Comparison of ENCODE assay signal across 28 cellular contexts in the genomic region with DNA sequence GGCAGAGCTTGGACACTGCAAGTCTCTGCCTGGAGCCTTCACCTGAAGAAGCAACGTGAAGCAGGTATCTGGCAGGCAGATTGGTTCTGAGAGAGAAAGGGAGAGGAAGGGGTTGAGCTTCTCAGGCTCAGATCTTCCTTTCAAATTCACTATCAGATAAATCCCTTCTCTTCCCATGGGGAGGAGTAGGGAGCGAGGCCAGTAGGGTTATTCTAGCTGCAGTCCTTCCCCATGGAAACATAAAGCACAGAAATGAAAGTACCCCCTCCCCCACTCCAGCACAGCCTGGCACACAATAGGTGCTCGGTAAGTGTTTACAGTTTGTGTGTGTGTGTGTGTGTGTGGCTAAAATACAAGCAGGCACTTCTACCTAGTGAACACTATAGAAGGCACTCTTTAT. TPM values are rescaled to one million over a fixed set of nuclear protein-coding genes. Genes with fewer than 3 reads are reported as not detected.
DNase-seq lines count a peak whose midpoint lies in the region; ATAC-seq, FAIRE-seq and TF ChIP-seq lines count a peak whose summit lies in the region.
"Had no signal": no experiment of that assay in that cellular context is flagged by ENCODE, and none has a peak within 500 bp of the region (broad histone marks: within the 10 kb centered on the region; RNA-seq: fewer than 3 reads in every experiment).

No MANE protein-coding gene starts in this region.

- no peak overlapping the region for H3K23ac ChIP-seq in H1 (ENCODE audit: insufficient read length)

- no peaks in the 10 kb centered on the region for H3K36me3 Mint-ChIP-seq in activated CD4-positive, alpha-beta memory T cell treated with anti-CD3 and anti-CD28 coated beads for 36 hours
- H3K36me3 Mint-ChIP-seq: CD8-positive, alpha-beta memory T cell; memory B cell had no signal

- H3K79me1 ChIP-seq in H1 (ENCODE audit: low read depth, low read length) = no peaks in the 10 kb centered on the region

- 0 out of 2 replicates have a peak overlapping the region, but pooled peaks have one; percentile 12 for H2AFZ ChIP-seq in H1 (ENCODE audit: low read length)

- H3K4me1 ChIP-seq in H1 (replicated peaks in 1 of 4; ENCODE audit: control insufficient read depth in 3 of 4, insufficient read depth in 4 of 4, low read length in 3 of 4) (peaks cover 0 to 2% (median 0%) of the 10 kb centered on the region in 4 experiments; a peak in 4 of 7 replicates), breast epithelium (no peaks in the 10 kb centered on the region)

- FAIRE-seq in H1 (lab: Jason Lieb, UNC) = no peak
- FAIRE-seq: endometrium had no signal

- H3K79me2 ChIP-seq in H1 (ENCODE audit: control insufficient read depth in 1 of 2, insufficient read depth in 2 of 2, low read length in 2 of 2) = no peaks in the 10 kb centered on the region

- H3K56ac ChIP-seq in H1 (replicated peaks; ENCODE audit: insufficient read length, low read depth, low read length) = no peak overlapping the region

- H4K5ac ChIP-seq in H1 (ENCODE audit: insufficient read length, low read depth, low read length) = no peak overlapping the region

- no peak overlapping the region for H2BK12ac ChIP-seq in H1 (ENCODE audit: low read depth, low read length)

- DNase-seq in DMS153 (lab: John Stamatoyannopoulos, UW) (peak; percentile 83), NCI-H1417 treated with DMSO at 0.1 percent for 48 hours (lab: John Stamatoyannopoulos, UW) (peak; percentile 29), NCI-H345 (lab: John Stamatoyannopoulos, UW) (peak; percentile 81), H1 (ENCODE audit: low read depth in 1 of 2, low spot score in 2 of 2) (no peak), GDM1 (lab: John Stamatoyannopoulos, UW) (no peak), breast epithelium (ENCODE audit: low spot score in 2 of 2) (no peak)
- DNase-seq in activated CD4-positive, alpha-beta memory T cell treated with anti-CD3 and anti-CD28 coated beads for 36 hours = no peak
- DNase-seq: activated CD4-positive, alpha-beta T cell treated with anti-CD3 and anti-CD28 coated beads for 4 hours; activated CD8-positive, alpha-beta memory T cell treated with anti-CD3 and anti-CD28 coated beads for 24 hours; activated gamma-delta T cell; activated T-cell treated with anti-CD3 and anti-CD28 coated beads, Interleukin-2, amount 50 U/mL, for 24 hours; CD8-positive, alpha-beta memory T cell; dermis blood vessel endothelial cell; DMS79 treated with DMSO at 0.1 percent for 48 hours; hippocampal formation; left cardiac atrium; NCI-H187 treated with DMSO at 0.1 percent for 48 hours; NCI-H526; right cardiac atrium; RPMI8226; T-helper 17 cell; transverse colon had no signal

- H2BK5ac ChIP-seq in H1 (ENCODE audit: low read depth, low read length) = no peak overlapping the region

- no peaks in the 10 kb centered on the region for H4K20me1 ChIP-seq in H1 (replicated peaks in 1 of 2; ENCODE audit: control insufficient read depth in 1 of 2, insufficient read depth in 2 of 2, low read length in 2 of 2)

- POLR2A ChIA-PET in H1 (lab: Charles Lee; ENCODE audit: partially characterized antibody) = no interaction called here
- POLR2A ChIA-PET in activated CD4-positive, alpha-beta memory T cell treated with anti-CD3 and anti-CD28 coated beads for 36 hours (lab: Charles Lee) = no interaction called here

- H3K4me3 ChIP-seq in H1 (ENCODE audit: extremely low read depth in 1 of 4, insufficient read depth in 2 of 4, low read depth in 3 of 4, low read length in 4 of 4) (no peak overlapping the region), breast epithelium (no peak overlapping the region)
- H3K4me3 ChIP-seq: gastroesophageal sphincter, SJSA1, transverse colon had no signal

- no peak overlapping the region for H2BK20ac ChIP-seq in H1 (ENCODE audit: low read length)

- no peak for ATAC-seq in HG02870 (IDR thresholded peaks at IDR 0.05; ENCODE audit: unreplicated experiment)
- ATAC-seq: gastroesophageal sphincter, HCT116, left cardiac atrium, right cardiac atrium, T-helper 17 cell had no signal

- H3K27me3 ChIP-seq in H1 (replicated peaks in 1 of 4; ENCODE audit: control insufficient read depth in 3 of 4, extremely low read depth in 1 of 4, insufficient read depth in 3 of 4, low read length in 3 of 4) (no peaks in the 10 kb centered on the region), breast epithelium (no peaks in the 10 kb centered on the region)
- H3K27me3 ChIP-seq: gastroesophageal sphincter, SJSA1, transverse colon had no signal

- no peaks in the 10 kb centered on the region for H3K27me3 Mint-ChIP-seq in activated CD4-positive, alpha-beta memory T cell treated with anti-CD3 and anti-CD28 coated beads for 36 hours
- H3K27me3 Mint-ChIP-seq: activated T-cell treated with anti-CD3 and anti-CD28 coated beads, Interleukin-2, amount 50 U/mL, for 24 hours had no signal

- no peak overlapping the region for H3K18ac ChIP-seq in H1 (ENCODE audit: extremely low read depth, low read length)

- H4K8ac ChIP-seq in H1 (ENCODE audit: extremely low read depth, insufficient read depth, low read length) = no peak overlapping the region

- peaks cover 4% of the 10 kb centered on the region for H3K4me1 Mint-ChIP-seq in activated CD4-positive, alpha-beta memory T cell treated with anti-CD3 and anti-CD28 coated beads for 36 hours (ENCODE audit: low read depth)
- H3K4me1 Mint-ChIP-seq: memory B cell had no signal

- no peak overlapping the region for H4K91ac ChIP-seq in H1 (replicated peaks; ENCODE audit: insufficient read length, low read length)

- CTCF ChIA-PET in H1 (lab: Charles Lee; ENCODE audit: partially characterized antibody) = interaction anchor here (0.6 to 5.5 kb wide), 6 partner anchors 13 to 209 kb away, joined by 3 to 37 read pairs (median 4); no protein-coding TSS in a partner anchor
- CTCF ChIA-PET in activated CD4-positive, alpha-beta memory T cell treated with anti-CD3 and anti-CD28 coated beads for 36 hours (lab: Charles Lee) = interaction anchor here (2.1 kb wide), 1 partner anchor 230 kb away, joined by 6 read pairs; a partner anchor contains a TSS

- no peaks in the 10 kb centered on the region for H3K23me2 ChIP-seq in H1 (ENCODE audit: low read depth, low read length)

- no peak overlapping the region for H2BK120ac ChIP-seq in H1 (replicated peaks; ENCODE audit: low read depth, low read length)

- H3K9ac ChIP-seq in H1 (replicated peaks in 1 of 4; ENCODE audit: extremely low read depth in 1 of 4, low read depth in 3 of 4, low read length in 3 of 4) = no peak overlapping the region

- intact Hi-C loops in activated CD4-positive, alpha-beta memory T cell treated with anti-CD3 and anti-CD28 coated beads for 36 hours (cut with micrococcal nuclease) = no loop called here
- intact Hi-C loops in breast epithelium (cut with DNase I; ENCODE audit: low total_unique reads) = no loop called here

- H3K9me3 Mint-ChIP-seq in activated CD4-positive, alpha-beta memory T cell treated with anti-CD3 and anti-CD28 coated beads for 36 hours = no peaks in the 10 kb centered on the region
- H3K9me3 Mint-ChIP-seq: activated T-cell treated with anti-CD3 and anti-CD28 coated beads, Interleukin-2, amount 50 U/mL, for 24 hours; memory B cell had no signal

- no peak overlapping the region for H3K4me2 ChIP-seq in H1 (ENCODE audit: insufficient read depth in 1 of 2, low read depth in 2 of 2, low read length in 2 of 2)

- TF ChIP-seq CTCF in H1 (IDR thresholded peaks at IDR 0.05; ENCODE audit: control extremely low read depth in 1 of 3, insufficient read depth in 1 of 3, low read depth in 1 of 3, low read length in 3 of 3) (no peak), breast epithelium (IDR thresholded peaks at IDR 0.05) (no peak)

- no peak overlapping the region for H3K4ac ChIP-seq in H1 (replicated peaks; ENCODE audit: insufficient read length, low read depth, low read length)

- H3K27ac ChIP-seq in H1 (ENCODE audit: low read depth, low read length) = no peak overlapping the region
- H3K27ac ChIP-seq in breast epithelium = no peak overlapping the region
- H3K27ac ChIP-seq: gastroesophageal sphincter, SJSA1, transverse colon had no signal

- no peak for TF ChIP-seq EP300 in H1 (IDR thresholded peaks at IDR 0.05; ENCODE audit: borderline replicate concordance in 1 of 2, low read depth in 2 of 2, low read length in 2 of 2)

- no peak overlapping the region for H3K27ac Mint-ChIP-seq in activated CD4-positive, alpha-beta memory T cell treated with anti-CD3 and anti-CD28 coated beads for 36 hours
- H3K27ac Mint-ChIP-seq: activated T-cell treated with anti-CD3 and anti-CD28 coated beads, Interleukin-2, amount 50 U/mL, for 24 hours; CD8-positive, alpha-beta memory T cell; memory B cell; T-helper 17 cell had no signal

- H2AK5ac ChIP-seq in H1 (ENCODE audit: low read depth, low read length) = no peak overlapping the region

- TF ChIP-seq POLR2A in H1 (IDR thresholded peaks at IDR 0.05; ENCODE audit: control extremely low read depth in 1 of 2, low read depth in 2 of 2, low read length in 2 of 2) = no peak
- TF ChIP-seq POLR2A in breast epithelium (IDR thresholded peaks at IDR 0.05) = no peak

- no peak for TF ChIP-seq RAD21 in H1 (IDR thresholded peaks at IDR 0.05 in 1 of 2, conservative IDR thresholded peaks at IDR 0.05 in 1 of 2; ENCODE audit: low read depth in 2 of 2, low read length in 2 of 2)

- no peaks in the 10 kb centered on the region for H3K9me3 ChIP-seq in H1 (ENCODE audit: insufficient read depth in 2 of 2, low read depth in 1 of 2, low read length in 1 of 2)
- H3K9me3 ChIP-seq in breast epithelium = no peaks in the 10 kb centered on the region
- H3K9me3 ChIP-seq: gastroesophageal sphincter, SJSA1, transverse colon had no signal

- H3K36me3 ChIP-seq in H1 (ENCODE audit: control insufficient read depth in 2 of 4, insufficient read depth in 4 of 4, low read length in 3 of 4) (no peaks in the 10 kb centered on the region), breast epithelium (no peaks in the 10 kb centered on the region)
- H3K36me3 ChIP-seq: gastroesophageal sphincter, SJSA1, transverse colon had no signal

- no peak overlapping the region for H2BK15ac ChIP-seq in H1 (ENCODE audit: low read length)

- no peak overlapping the region for H3K14ac ChIP-seq in H1 (ENCODE audit: insufficient read length)

- no peak overlapping the region for H3K4me3 Mint-ChIP-seq in activated CD4-positive, alpha-beta memory T cell treated with anti-CD3 and anti-CD28 coated beads for 36 hours
- H3K4me3 Mint-ChIP-seq: activated T-cell treated with anti-CD3 and anti-CD28 coated beads, Interleukin-2, amount 50 U/mL, for 24 hours; CD8-positive, alpha-beta memory T cell; memory B cell; T-helper 17 cell had no signal

- WGBS in H1 (ENCODE audit: extremely low coverage in 1 of 2, insufficient coverage in 1 of 2, insufficient read length in 1 of 2, insufficient replicate concordance in 2 of 2, low coverage in 1 of 2, low lambda C conversion rate in 2 of 2, missing lambda C conversion rate in 1 of 2), 2 experiments = 52% methylated on average over 3 of the region's 3 CpGs; no CpG with 5 or more reads in 1 of the 2 experiments

RNA-seq across cellular contexts. Expression of a gene that starts 20.8 kb away (rescaled TPM):
- total RNA-seq in H1 (2021; fragmentation: NEBNext Ultra II Directional; extraction: Animal tissue kit (Norgen Biotek cat#: 25700)) = 38.0 and 41.0 TPM in 2 replicates
- 11.6 and 13.0 TPM in 2 replicates for polyA plus RNA-seq in H1 (2011; rRNA removed)
- 17.5 TPM for polyA plus RNA-seq in H1 (2011; cell fraction: cytosol; rRNA removed)
- polyA plus RNA-seq in H1 (2011; cell fraction: nucleus; rRNA removed) = 13.0 TPM
- polyA plus RNA-seq in H1 (2012, experiment 1 of 2) = 13.6 to 18.2 TPM (median 16.1 TPM) in 4 replicates
- 1.2 TPM for polyA plus RNA-seq in H1 (2012, experiment 2 of 2)
- 11.4 TPM for polyA plus RNA-seq in H1 (2013, experiment 1 of 2)
- polyA plus RNA-seq in H1 (2013, experiment 2 of 2) = 11.6 TPM
- polyA minus RNA-seq in H1 (2011; rRNA and poly(A)+ RNA removed) = 52.1 and 77.3 TPM in 2 replicates
- 21.4 TPM for polyA minus RNA-seq in H1 (2011; cell fraction: cytosol; rRNA and poly(A)+ RNA removed)
- 144 TPM for polyA minus RNA-seq in H1 (2011; cell fraction: nucleus; rRNA and poly(A)+ RNA removed)
- total RNA-seq in activated CD4-positive, alpha-beta memory T cell treated with anti-CD3 and anti-CD28 coated beads for 36 hours = 10 to 100 TPM; 28.7 to 32.3 TPM
- 10 to 100 TPM; 52.2 to 86.3 (median 61.9) TPM for total RNA-seq in breast epithelium

Comparison
In these comparisons a context has a peak if more than half of its experiments do, and no peak if none do; other contexts are left out.
1. DNase-seq: peak in DMS153 (single experiment), NCI-H1417 treated with DMSO at 0.1 percent for 48 hours (single experiment) and NCI-H345 (single experiment); none in H1 (0 of 2), GDM1 (single experiment), activated CD4-positive, alpha-beta memory T cell treated with anti-CD3 and anti-CD28 coated beads for 36 hours (single experiment) and breast epithelium (0 of 2).